ENCODE assay signal across 8 cellular contexts in the genomic region with DNA sequence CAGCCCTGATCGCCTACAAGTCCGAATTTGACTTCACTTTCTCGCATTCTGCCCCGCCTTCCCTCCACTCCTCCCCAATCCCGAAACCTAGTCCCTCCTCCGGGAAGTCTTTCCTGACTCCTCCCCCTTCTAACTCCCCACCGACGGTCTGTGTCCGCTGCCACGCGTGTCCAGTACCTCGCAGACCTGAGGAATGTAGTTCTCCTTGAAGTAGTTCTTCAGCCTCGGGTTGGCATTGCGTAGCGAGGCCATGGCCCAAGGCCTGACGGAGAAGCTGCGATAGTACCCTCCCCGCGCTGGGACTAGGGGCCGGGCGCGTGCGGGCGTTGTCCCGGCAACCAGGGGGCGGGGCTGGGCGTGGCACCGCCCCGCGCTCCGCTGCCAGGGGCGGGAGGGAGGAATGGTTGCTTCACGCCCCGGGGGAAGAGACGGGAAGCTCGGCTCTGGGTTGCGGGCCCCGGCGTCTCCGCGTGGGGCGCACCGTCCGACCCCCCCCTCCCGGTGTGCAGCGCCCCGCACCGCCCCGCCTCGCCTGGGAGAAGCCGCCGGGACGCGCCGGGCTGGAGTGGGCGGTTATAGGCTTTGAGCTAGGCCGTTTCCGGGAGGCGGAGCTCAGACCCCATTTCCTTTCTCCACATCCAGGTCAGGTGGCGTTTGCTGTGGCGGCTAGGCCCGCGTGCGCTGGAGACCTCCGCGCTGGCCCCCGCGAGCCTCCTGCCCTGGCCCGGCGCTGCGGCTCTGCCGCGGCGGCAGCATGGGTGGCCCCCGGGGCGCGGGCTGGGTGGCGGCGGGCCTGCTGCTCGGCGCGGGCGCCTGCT. TPM values are rescaled to one million over a fixed set of nuclear protein-coding genes. Genes with fewer than 3 reads are reported as not detected.
A peak's percentile ranks its signal among the peaks of the same experiment; 100 is the strongest.
DNase-seq lines count a peak whose midpoint lies in the region; TF ChIP-seq lines count a peak whose summit lies in the region.

A gene (plus strand): TSS at position 622 of the 818 bp plus-strand sequence. CDS start 133 bp downstream, at position 755.
A gene (minus strand): TSS at position 278 of the 818 bp plus-strand sequence.

- no peaks in the 10 kb centered on the region for H3K27me3 Mint-ChIP-seq in neural crest cell (ENCODE audit: low read depth)

- no peaks in the 10 kb centered on the region for H3K9me3 Mint-ChIP-seq in neural crest cell

- peak within 1 kb of the TSS; percentile 76 for H3K9ac ChIP-seq in ES-I3 (ENCODE audit: low read depth, low read length)

- peaks cover 26% of the 10 kb centered on the region for H3K4me1 Mint-ChIP-seq in neural crest cell

- no peaks in the 10 kb centered on the region for H3K27me3 ChIP-seq in H7 (ENCODE audit: control insufficient read depth, insufficient read depth, low read length)
- H3K27me3 ChIP-seq in stomach: no peaks in the 10 kb centered on the region

- peak within 1 kb of the TSS; percentile 98 for H3K4me3 Mint-ChIP-seq in neural crest cell

- no peaks in the 10 kb centered on the region for H3K9me3 ChIP-seq in ES-I3 (ENCODE audit: control insufficient read depth, insufficient read depth, low read length)
- H3K9me3 ChIP-seq in stomach: no peaks in the 10 kb centered on the region

- peak; percentile 7 for TF ChIP-seq EP300 in stomach (IDR thresholded peaks at IDR 0.05)

- no peak for TF ChIP-seq POLR2A in stomach (IDR thresholded peaks at IDR 0.05)

- DNase-seq in H7: peak; percentile 95
- peak; percentile 95 for DNase-seq in LoVo (ENCODE audit: low spot score)
- peak; percentile 90 for DNase-seq in RWPE1 (ENCODE audit: low spot score)
- DNase-seq in activated effector memory CD4-positive, alpha-beta T cell treated with Interleukin-2 at 50 U/mL for 16 hours: peak; percentile 89
- peak; percentile 77 for DNase-seq in fibroblast of the conjunctiva (ENCODE audit: low read depth)
- DNase-seq in neural crest cell (ENCODE audit: low read depth, low spot score): peak; percentile 80
- DNase-seq in stomach: peak; percentile 89

- H3K4me1 ChIP-seq in ES-I3 (ENCODE audit: insufficient read depth, low read length) (no peaks in the 10 kb centered on the region), stomach (peaks cover 10 to 40% (median 28%) of the 10 kb centered on the region in 4 donors)

- CTCF ChIA-PET in RWPE1 (lab: Yijun Ruan, JAX): interaction anchor here (0.5 to 1.3 kb wide), 3 partner anchors 13 to 157 kb away, joined by 3 read pairs; no protein-coding TSS in a partner anchor

- H3K4me3 ChIP-seq in H7 (ENCODE audit: insufficient read depth, low read depth, low read length) (peak within 1 kb of the TSS; percentile 78), stomach (peak within 1 kb of the TSS; percentile 65 to 87 (median 78))

- WGBS in stomach, 5 donors: 0 to 8% (median 1%) methylated on average over 43 to 83 of the region's 83 CpGs

- H3K27ac ChIP-seq in RWPE1 (peak within 1 kb of the TSS; percentile 96), stomach (peak within 1 kb of the TSS; percentile 92 to 98 (median 96))

- H3K36me3 Mint-ChIP-seq in neural crest cell (ENCODE audit: low read depth): peaks cover 2% of the 10 kb centered on the region

- intact Hi-C loops in stomach (cut with DNase I; ENCODE audit: low total_unique reads): loop anchor here (10.0 kb wide), 1 partner anchor 70 kb away; a partner anchor contains a TSS

- POLR2A ChIA-PET in RWPE1 (lab: Yijun Ruan, JAX; ENCODE audit: low non-redundant PET): interaction anchor here (0.5 kb wide), 1 partner anchor 73 kb away, joined by 4 read pairs; no protein-coding TSS in a partner anchor

- peak; percentile 74 for TF ChIP-seq CTCF in RWPE1 (conservative IDR thresholded peaks at IDR 0.05; ENCODE audit: low read depth)
- TF ChIP-seq CTCF in neural crest cell (conservative IDR thresholded peaks at IDR 0.05): peak; percentile 40
- peak in 2 of 7 experiments; percentile 17 to 30 for TF ChIP-seq CTCF in stomach (IDR thresholded peaks at IDR 0.05)

- H3K36me3 ChIP-seq in ES-I3 (ENCODE audit: insufficient read depth, low read length): no peaks in the 10 kb centered on the region
- H3K36me3 ChIP-seq in H7 (replicated peaks; ENCODE audit: control insufficient read depth, insufficient read depth, low read length): no peaks in the 10 kb centered on the region
- no peaks in the 10 kb centered on the region for H3K36me3 ChIP-seq in stomach

- peak within 1 kb of the TSS; percentile 91 for H3K27ac Mint-ChIP-seq in neural crest cell (ENCODE audit: unreplicated experiment)

RNA-seq across cellular contexts. Expression of the first gene that starts in this region (rescaled TPM):
- total RNA-seq in H7 (2014; rRNA removed; shearing (Covaris generic)): 30.1 and 36.9 TPM in 2 replicates
- total RNA-seq in neural crest cell: 34.5 and 37.0 TPM in 2 replicates
- total RNA-seq in stomach: 100 to 1,000 TPM in 1 of 5 donors, 10 to 100 TPM in 3, 1 to 10 TPM in 1; 1.8 to 118 (median 38.8) TPM
- polyA plus RNA-seq in stomach: 10 to 100 TPM; 16.9 to 25.1 (median 18.5) TPM

RNA-seq across cellular contexts. Expression of the second gene that starts in this region (rescaled TPM):
- 0.97 and 1.3 TPM in 2 replicates for total RNA-seq in H7 (2014; rRNA removed; shearing (Covaris generic))
- total RNA-seq in neural crest cell (2.1 TPM in 2 replicates), stomach (10 to 100 TPM in 3 of 5 donors, 1 to 10 TPM in 1, not detected in 1; 5.8 to 25.3 (median 10.8) TPM)
- 1 to 10 TPM in 2 of 3 donors, under 1 TPM in 1; 0.80 to 6.0 (median 2.4) TPM for polyA plus RNA-seq in stomach

Comparison
In these comparisons a context has a peak if more than half of its experiments do, and no peak if none do; other contexts are left out.
1. Peak in every context shown above with its lines: DNase-seq, H3K4me3 ChIP-seq and H3K27ac ChIP-seq.